In the genomic region with DNA sequence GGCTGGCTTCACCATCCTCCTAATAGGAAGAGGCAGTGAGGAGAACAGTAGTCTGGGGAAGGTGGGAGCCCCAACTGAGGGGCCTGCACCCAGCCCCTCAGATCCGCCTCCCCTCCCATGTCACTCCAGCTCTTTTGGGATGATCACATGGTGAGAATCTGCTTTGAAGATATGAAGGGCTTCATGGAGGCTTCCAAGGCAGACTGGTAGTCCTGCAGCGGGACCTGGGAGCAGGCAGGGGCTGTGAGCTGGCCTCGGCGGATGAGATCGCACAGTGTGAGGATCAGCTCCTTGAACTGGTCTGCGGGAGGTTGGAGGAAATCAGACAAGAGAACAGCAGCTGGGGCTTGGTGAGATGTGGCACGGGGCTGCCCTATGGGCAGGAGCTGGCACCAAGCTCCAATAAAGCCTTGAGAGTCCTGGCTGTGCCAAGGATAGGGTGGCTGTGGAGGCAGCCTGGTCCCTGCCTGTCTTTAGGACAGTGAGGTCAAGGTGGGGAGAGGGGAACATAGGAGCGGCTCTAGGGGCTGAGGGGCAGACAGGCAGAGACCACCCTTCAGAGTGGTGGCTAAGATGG, we compare ENCODE assay signal across 23 cellular contexts. TPM values are rescaled to one million over a fixed set of nuclear protein-coding genes. Genes with fewer than 3 reads are reported as not detected.
DNase-seq lines count a peak whose midpoint lies in the region; ATAC-seq and TF ChIP-seq lines count a peak whose summit lies in the region.
"Had no signal": no experiment of that assay in that cellular context is flagged by ENCODE, and none has a peak within 500 bp of the region (broad histone marks: within the 10 kb centered on the region; RNA-seq: fewer than 3 reads in every experiment).

No MANE protein-coding gene starts in this region.

- no peaks in the 10 kb centered on the region for H3K9me3 ChIP-seq in upper lobe of right lung
- H3K9me3 ChIP-seq: A549 had no signal

- no peaks in the 10 kb centered on the region for H3K27me3 Mint-ChIP-seq in activated naive CD8-positive, alpha-beta T cell treated with anti-CD3 and anti-CD28 coated beads for 36 hours
- H3K27me3 Mint-ChIP-seq in activated naive CD8-positive, alpha-beta T cell treated with anti-CD3 and anti-CD28 coated beads, Interleukin-2, amount 50 U/mL, for 24 hours: no peaks in the 10 kb centered on the region
- no peaks in the 10 kb centered on the region for H3K27me3 Mint-ChIP-seq in mesothelial cell of epicardium (ENCODE audit: low read depth)
- H3K27me3 Mint-ChIP-seq: B cell; CD4-positive, alpha-beta T cell had no signal

- H3K4me3 Mint-ChIP-seq in activated naive CD8-positive, alpha-beta T cell treated with anti-CD3 and anti-CD28 coated beads for 36 hours: no peak overlapping the region
- no peak overlapping the region for H3K4me3 Mint-ChIP-seq in activated naive CD8-positive, alpha-beta T cell treated with anti-CD3 and anti-CD28 coated beads, Interleukin-2, amount 50 U/mL, for 24 hours
- no peak overlapping the region for H3K4me3 Mint-ChIP-seq in mesothelial cell of epicardium
- H3K4me3 Mint-ChIP-seq: B cell; CD4-positive, alpha-beta T cell had no signal

- ATAC-seq in activated naive CD8-positive, alpha-beta T cell treated with anti-CD3 and anti-CD28 coated beads, Interleukin-2, amount 50 U/mL, for 24 hours: no peak
- ATAC-seq in upper lobe of right lung: no peak
- ATAC-seq: A549, Panc1 had no signal

- in situ Hi-C loops in GM13976 (cut with MboI; ENCODE audit: low sequenced_read_pairs, unreplicated experiment): loop anchor here (10.0 kb wide), 1 partner anchor 409 kb away; no protein-coding TSS in a partner anchor

- peak overlapping the region; percentile 3 for H3K27ac ChIP-seq in RWPE1
- no peak overlapping the region for H3K27ac ChIP-seq in upper lobe of right lung
- H3K27ac ChIP-seq: A549 had no signal

- peaks cover 4% of the 10 kb centered on the region for H3K36me3 ChIP-seq in upper lobe of right lung

- H3K4me3 ChIP-seq in upper lobe of right lung: no peak overlapping the region
- H3K4me3 ChIP-seq: A549 had no signal

- intact Hi-C loops in upper lobe of right lung (cut with DNase I): no loop called here

- H3K4me1 Mint-ChIP-seq in activated naive CD8-positive, alpha-beta T cell treated with anti-CD3 and anti-CD28 coated beads for 36 hours: no peaks in the 10 kb centered on the region
- H3K4me1 Mint-ChIP-seq in activated naive CD8-positive, alpha-beta T cell treated with anti-CD3 and anti-CD28 coated beads, Interleukin-2, amount 50 U/mL, for 24 hours: no peaks in the 10 kb centered on the region
- no peaks in the 10 kb centered on the region for H3K4me1 Mint-ChIP-seq in mesothelial cell of epicardium
- H3K4me1 Mint-ChIP-seq: B cell had no signal

- H3K4me1 ChIP-seq in upper lobe of right lung: no peaks in the 10 kb centered on the region

- H3K27ac Mint-ChIP-seq in activated naive CD8-positive, alpha-beta T cell treated with anti-CD3 and anti-CD28 coated beads for 36 hours: peak overlapping the region; percentile 30
- H3K27ac Mint-ChIP-seq in activated naive CD8-positive, alpha-beta T cell treated with anti-CD3 and anti-CD28 coated beads, Interleukin-2, amount 50 U/mL, for 24 hours: no peak overlapping the region
- H3K27ac Mint-ChIP-seq in mesothelial cell of epicardium: peak overlapping the region; percentile 22
- H3K27ac Mint-ChIP-seq: B cell; CD4-positive, alpha-beta T cell had no signal

- H3K27me3 ChIP-seq in upper lobe of right lung: no peaks in the 10 kb centered on the region

- H3K9me3 Mint-ChIP-seq in activated naive CD8-positive, alpha-beta T cell treated with anti-CD3 and anti-CD28 coated beads for 36 hours: peaks cover 4% of the 10 kb centered on the region
- H3K9me3 Mint-ChIP-seq in activated naive CD8-positive, alpha-beta T cell treated with anti-CD3 and anti-CD28 coated beads, Interleukin-2, amount 50 U/mL, for 24 hours: no peaks in the 10 kb centered on the region
- H3K9me3 Mint-ChIP-seq in mesothelial cell of epicardium: peaks cover 5% of the 10 kb centered on the region
- H3K9me3 Mint-ChIP-seq: CD4-positive, alpha-beta T cell had no signal

- peaks cover 17% of the 10 kb centered on the region for H3K36me3 Mint-ChIP-seq in activated naive CD8-positive, alpha-beta T cell treated with anti-CD3 and anti-CD28 coated beads for 36 hours
- peaks cover 21% of the 10 kb centered on the region for H3K36me3 Mint-ChIP-seq in activated naive CD8-positive, alpha-beta T cell treated with anti-CD3 and anti-CD28 coated beads, Interleukin-2, amount 50 U/mL, for 24 hours (ENCODE audit: low read depth)
- H3K36me3 Mint-ChIP-seq in mesothelial cell of epicardium: peaks cover 39% of the 10 kb centered on the region

- POLR2A ChIA-PET in RWPE1 (lab: Yijun Ruan, JAX; ENCODE audit: low non-redundant PET): interaction anchor here (0.6 kb wide), 1 partner anchor 1958 kb away, joined by 4 read pairs; no protein-coding TSS in a partner anchor

- CTCF ChIA-PET in RWPE1 (lab: Yijun Ruan, JAX): interaction anchor here (1.5 kb wide), 1 partner anchor 9 kb away, joined by 5 read pairs; no protein-coding TSS in a partner anchor

- no peak for DNase-seq in activated naive CD8-positive, alpha-beta T cell treated with anti-CD3 and anti-CD28 coated beads for 36 hours
- no peak for DNase-seq in activated naive CD8-positive, alpha-beta T cell treated with anti-CD3 and anti-CD28 coated beads, Interleukin-2, amount 50 U/mL, for 24 hours
- DNase-seq in RWPE1 (ENCODE audit: low spot score) (no peak), mesothelial cell of epicardium (ENCODE audit: low spot score in 2 of 2, unreplicated experiment in 2 of 2) (no peak), upper lobe of right lung (peak; percentile 40), NCI-H2196 treated with DMSO at 0.1 percent for 48 hours (lab: John Stamatoyannopoulos, UW; ENCODE audit: unreplicated experiment) (no peak), hypothalamus (lab: John Stamatoyannopoulos, UW) (no peak), GM13976 (ENCODE audit: low spot score) (no peak)
- DNase-seq: CD4-positive, alpha-beta T cell; COR-L47; DMS 273 treated with DMSO at 0.1 percent for 48 hours; DMS79 treated with DMSO at 0.1 percent for 48 hours; H7; KG1; NCI-H1092 treated with DMSO at 0.1 percent for 48 hours; NCI-H1436 treated with DMSO at 0.1 percent for 48 hours; NCI-H1930; NCI-H226; NCI-H510A treated with DMSO at 0.1 percent for 48 hours; NCI-H748 treated with DMSO at 0.1 percent for 48 hours had no signal

- TF ChIP-seq CTCF in RWPE1 (conservative IDR thresholded peaks at IDR 0.05; ENCODE audit: low read depth) (no peak), mesothelial cell of epicardium (IDR thresholded peaks at IDR 0.05; ENCODE audit: unreplicated experiment) (no peak), upper lobe of right lung (IDR thresholded peaks at IDR 0.05) (no peak), GM13976 (IDR thresholded peaks at IDR 0.05; ENCODE audit: borderline replicate concordance, control extremely low read depth, extremely low read depth, insufficient read depth, missing control alignments) (no peak)

RNA-seq across cellular contexts. Expression of a gene that starts 12.3 kb away (rescaled TPM):
- 100 to 1,000 TPM; 113 to 114 TPM for total RNA-seq in activated naive CD8-positive, alpha-beta T cell treated with anti-CD3 and anti-CD28 coated beads for 36 hours
- total RNA-seq in mesothelial cell of epicardium (103 to 107 TPM (median 105 TPM) in 3 replicates), upper lobe of right lung (89.0 TPM)

RNA-seq across cellular contexts. Expression of a gene that starts 36.8 kb away (rescaled TPM):
- 10 to 100 TPM; 42.0 to 42.7 TPM for total RNA-seq in activated naive CD8-positive, alpha-beta T cell treated with anti-CD3 and anti-CD28 coated beads for 36 hours
- total RNA-seq in mesothelial cell of epicardium: 36.6 to 40.0 TPM (median 38.0 TPM) in 3 replicates
- total RNA-seq in upper lobe of right lung: 16.5 TPM

RNA-seq across cellular contexts. Expression of a gene that starts 42.4 kb away (rescaled TPM):
- total RNA-seq in activated naive CD8-positive, alpha-beta T cell treated with anti-CD3 and anti-CD28 coated beads for 36 hours: under 1 TPM; 0.52 to 0.74 TPM
- 143 to 151 TPM (median 145 TPM) in 3 replicates for total RNA-seq in mesothelial cell of epicardium
- 45.5 TPM for total RNA-seq in upper lobe of right lung

Comparison
In these comparisons a context has a peak if more than half of its experiments do, and no peak if none do; other contexts are left out.
1. RNA of a gene that starts 42.4 kb away (total RNA-seq): 143 to 151 TPM in mesothelial cell of epicardium and 45.5 TPM in upper lobe of right lung (single experiment); 0.52 to 0.74 TPM in activated naive CD8-positive, alpha-beta T cell treated with anti-CD3 and anti-CD28 coated beads for 36 hours; every median in the first group is over 10 times any median in the second.